ENCODE assay signal across 19 cellular contexts in genomic region chr1:158146165-158146564, GRCh38. TPM values are rescaled to one million over a fixed set of nuclear protein-coding genes. Genes with fewer than 3 reads are reported as not detected.
DNase-seq lines count a peak whose midpoint lies in the region; ATAC-seq and TF ChIP-seq lines count a peak whose summit lies in the region.
"Had no signal": no experiment of that assay in that cellular context is flagged by ENCODE, and none has a peak within 500 bp of the region (broad histone marks: within the 10 kb centered on the region; RNA-seq: fewer than 3 reads in every experiment).

No MANE protein-coding gene starts in this region.

- H4K20me1 ChIP-seq in PC-3 (ENCODE audit: low read length): no peaks in the 10 kb centered on the region

- TF ChIP-seq POLR2A in gastroesophageal sphincter (IDR thresholded peaks at IDR 0.05): no peak
- no peak for TF ChIP-seq POLR2A in prostate gland (IDR thresholded peaks at IDR 0.05)

- TF ChIP-seq EP300 in gastroesophageal sphincter (IDR thresholded peaks at IDR 0.05): no peak

- no peak overlapping the region for H3K27ac ChIP-seq in PC-3 (ENCODE audit: low read length)
- H3K27ac ChIP-seq in gastroesophageal sphincter: peak overlapping the region in 2 of 4 donors; percentile 42 to 72
- H3K27ac ChIP-seq in lower lobe of right lung: no peak overlapping the region
- H3K27ac ChIP-seq in prostate gland: no peak overlapping the region

- TF ChIP-seq CTCF in PC-3 (conservative IDR thresholded peaks at IDR 0.05; ENCODE audit: low read depth, low read length): no peak
- no peak for TF ChIP-seq CTCF in choroid plexus epithelial cell (conservative IDR thresholded peaks at IDR 0.05; ENCODE audit: low read depth, low read length)
- no peak for TF ChIP-seq CTCF in osteocyte (IDR thresholded peaks at IDR 0.05)
- no peak for TF ChIP-seq CTCF in gastroesophageal sphincter (IDR thresholded peaks at IDR 0.05)
- TF ChIP-seq CTCF in lower lobe of right lung (IDR thresholded peaks at IDR 0.05): no peak
- TF ChIP-seq CTCF in prostate gland (IDR thresholded peaks at IDR 0.05): no peak

- peak; percentile 87 for DNase-seq in ELR (ENCODE audit: low read depth)
- DNase-seq in PC-3: peak; percentile 24
- DNase-seq in choroid plexus epithelial cell (ENCODE audit: low read depth): peak; percentile 63
- DNase-seq in osteocyte (ENCODE audit: extremely low spot score, unreplicated experiment): no peak
- DNase-seq in NCI-H526 treated with DMSO at 0.1 percent for 48 hours (lab: John Stamatoyannopoulos, UW): no peak
- no peak for DNase-seq in lower lobe of right lung
- DNase-seq in prostate gland (ENCODE audit: low spot score): no peak
- DNase-seq: activated CD4-positive, alpha-beta T cell treated with anti-CD3 and anti-CD28 coated beads for 4 hours; activated T-cell treated with anti-CD3 and anti-CD28 coated beads, Interleukin-2, amount 50 U/mL, for 24 hours; head of caudate nucleus; left colon; NCI-H1417; NCI-H446; stimulated activated CD4-positive, alpha-beta T cell treated with anti-CD3 and anti-CD28 coated beads, Interleukin-1b, Interleukin-23, amount 100 ng/mL, for 48 hours had no signal

- intact Hi-C loops in PC-3 (cut with micrococcal nuclease) (no loop called here), lower lobe of right lung (cut with DNase I) (no loop called here), prostate gland (cut with DNase I) (no loop called here)

- H2AFZ ChIP-seq in PC-3 (ENCODE audit: low read length): no peak overlapping the region

- BruUV-seq in PC-3 (replicated peaks; lab: Mats Ljungman, UMichigan): no TSS peak

- no peaks in the 10 kb centered on the region for H3K36me3 Mint-ChIP-seq in osteocyte (ENCODE audit: unreplicated experiment)
- H3K36me3 Mint-ChIP-seq: IgD-negative memory B cell, type B pancreatic cell had no signal

- H3K4me3 ChIP-seq in PC-3 (ENCODE audit: low read length): no peak overlapping the region
- H3K4me3 ChIP-seq in choroid plexus epithelial cell (ENCODE audit: low read depth, low read length): no peak overlapping the region
- H3K4me3 ChIP-seq in gastroesophageal sphincter: no peak overlapping the region
- H3K4me3 ChIP-seq in lower lobe of right lung: no peak overlapping the region
- no peak overlapping the region for H3K4me3 ChIP-seq in prostate gland

- H3K79me2 ChIP-seq in PC-3 (ENCODE audit: low read length): no peaks in the 10 kb centered on the region

- WGBS in gastroesophageal sphincter (ENCODE audit: low coverage in 1 of 2), 2 donors: 55 to 95% methylated on average over 3 to 4 of the region's 6 CpGs
- 90% methylated on average over 6 of the region's 6 CpGs for WGBS in prostate gland

- peaks cover 5% of the 10 kb centered on the region for H3K27me3 Mint-ChIP-seq in osteocyte (ENCODE audit: unreplicated experiment)
- H3K27me3 Mint-ChIP-seq: activated T-cell treated with anti-CD3 and anti-CD28 coated beads, Interleukin-2, amount 50 U/mL, for 24 hours; IgD-negative memory B cell had no signal

- CTCF ChIA-PET in PC-3 (lab: Charles Lee): no interaction called here

- H3K9me2 ChIP-seq in PC-3 (replicated peaks; ENCODE audit: low read length): no peaks in the 10 kb centered on the region

- no peak overlapping the region for H3K4me3 Mint-ChIP-seq in osteocyte (ENCODE audit: unreplicated experiment)
- H3K4me3 Mint-ChIP-seq: activated T-cell treated with anti-CD3 and anti-CD28 coated beads, Interleukin-2, amount 50 U/mL, for 24 hours; IgD-negative memory B cell; type B pancreatic cell had no signal

- peak overlapping the region; percentile 55 for H3K27ac Mint-ChIP-seq in osteocyte (ENCODE audit: unreplicated experiment)
- H3K27ac Mint-ChIP-seq: activated T-cell treated with anti-CD3 and anti-CD28 coated beads, Interleukin-2, amount 50 U/mL, for 24 hours; IgD-negative memory B cell; type B pancreatic cell had no signal

- H3K4me2 ChIP-seq in PC-3 (ENCODE audit: low read length): no peak overlapping the region

- H3K9me3 ChIP-seq in PC-3 (ENCODE audit: low read length) (no peaks in the 10 kb centered on the region), gastroesophageal sphincter (no peaks in the 10 kb centered on the region), lower lobe of right lung (no peaks in the 10 kb centered on the region), prostate gland (no peaks in the 10 kb centered on the region)

- H3K4me1 ChIP-seq in PC-3 (ENCODE audit: insufficient read depth, low read length) (no peaks in the 10 kb centered on the region), gastroesophageal sphincter (peaks cover 0 to 28% (median 8%) of the 10 kb centered on the region in 3 donors), lower lobe of right lung (peaks cover 15% of the 10 kb centered on the region), prostate gland (replicated peaks) (peaks cover 2% of the 10 kb centered on the region)

- no peaks in the 10 kb centered on the region for H3F3A ChIP-seq in PC-3 (ENCODE audit: low read length, unreplicated experiment)

- ATAC-seq in PC-3 (no peak), gastroesophageal sphincter (no peak), lower lobe of right lung (no peak)
- ATAC-seq: left colon had no signal

- no peaks in the 10 kb centered on the region for H3K9me3 Mint-ChIP-seq in osteocyte (ENCODE audit: unreplicated experiment)

- H3K9ac ChIP-seq in PC-3 (ENCODE audit: low read length): no peak overlapping the region

- POLR2A ChIA-PET in PC-3 (lab: Charles Lee; ENCODE audit: unreplicated experiment): no interaction called here

- H3K36me3 ChIP-seq in PC-3 (ENCODE audit: low read depth, low read length): no peaks in the 10 kb centered on the region
- no peaks in the 10 kb centered on the region for H3K36me3 ChIP-seq in gastroesophageal sphincter
- no peaks in the 10 kb centered on the region for H3K36me3 ChIP-seq in lower lobe of right lung
- H3K36me3 ChIP-seq in prostate gland: no peaks in the 10 kb centered on the region

- H3K4me1 Mint-ChIP-seq in osteocyte (ENCODE audit: unreplicated experiment): peaks cover 30% of the 10 kb centered on the region

- H3K27me3 ChIP-seq in PC-3 (ENCODE audit: low read length) (peaks cover 41% of the 10 kb centered on the region), gastroesophageal sphincter (no peaks in the 10 kb centered on the region), lower lobe of right lung (ENCODE audit: low read depth) (no peaks in the 10 kb centered on the region), prostate gland (replicated peaks; ENCODE audit: insufficient read depth) (no peaks in the 10 kb centered on the region)

RNA-seq across cellular contexts. Expression of gene CD1D, which starts 34.5 kb away (rescaled TPM):
- total RNA-seq in PC-3 (2014; rRNA removed): not detected in 2 replicates
- not detected in 2 replicates for total RNA-seq in osteocyte
- 1 to 10 TPM in 2 of 4 donors, under 1 TPM in 2; 0.16 to 2.7 (median 0.94) TPM for total RNA-seq in gastroesophageal sphincter
- total RNA-seq in lower lobe of right lung: 4.6 TPM
- 1 to 10 TPM; 1.3 to 3.1 TPM for total RNA-seq in prostate gland
- total RNA-seq: pulmonary artery endothelial cell; T-helper 1 cell treated with Interleukin-12 subunit alpha and Interleukin-12 subunit beta and Interleukin-4 antibody, amounts not matched to agents 30 ng/mL and 1 ng/mL, for 36 hours had no signal

Comparison
In these comparisons a context has a peak if more than half of its experiments do, and no peak if none do; other contexts are left out.
1. DNase-seq: peak in ELR (single experiment), PC-3 (single experiment) and choroid plexus epithelial cell (single experiment); none in osteocyte (single experiment), NCI-H526 treated with DMSO at 0.1 percent for 48 hours (single experiment), lower lobe of right lung (single experiment) and prostate gland (single experiment).